ENCODE assay signal across 9 cellular contexts in the genomic region with DNA sequence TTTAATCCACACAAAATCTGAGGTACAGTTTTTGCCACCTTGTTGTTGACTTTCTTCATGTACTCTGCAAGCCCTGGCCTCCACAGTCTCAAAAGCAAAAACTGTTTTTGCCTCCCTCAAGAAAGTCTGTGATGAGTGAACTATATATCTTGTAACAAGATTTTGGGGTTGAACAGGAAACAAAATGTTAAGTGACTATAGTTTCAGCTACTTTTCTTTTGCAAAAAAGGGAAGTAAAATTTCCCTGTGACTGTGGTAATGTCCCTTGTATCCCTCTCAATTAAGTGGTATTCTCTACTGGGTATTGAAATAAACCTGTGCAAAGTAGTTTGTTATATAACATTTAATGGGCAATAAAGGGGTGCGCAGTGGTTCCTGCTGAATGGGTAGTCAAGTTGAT. TPM values are rescaled to one million over a fixed set of nuclear protein-coding genes. Genes with fewer than 3 reads are reported as not detected.
DNase-seq lines count a peak whose midpoint lies in the region; ATAC-seq and TF ChIP-seq lines count a peak whose summit lies in the region.
"Had no signal": no experiment of that assay in that cellular context is flagged by ENCODE, and none has a peak within 500 bp of the region (broad histone marks: within the 10 kb centered on the region; RNA-seq: fewer than 3 reads in every experiment).

No MANE protein-coding gene starts in this region.

- no peaks in the 10 kb centered on the region for H3F3A ChIP-seq in SU-DHL-6 (ENCODE audit: insufficient read depth)
- peaks cover 19% of the 10 kb centered on the region for H3F3A ChIP-seq in PC-9 (ENCODE audit: insufficient read depth, low read depth)

- TF ChIP-seq CTCF in SU-DHL-6 (IDR thresholded peaks at IDR 0.05; ENCODE audit: insufficient read depth, low read length, poor library complexity, severe bottlenecking) = no peak
- TF ChIP-seq CTCF in mesothelial cell of epicardium (IDR thresholded peaks at IDR 0.05; ENCODE audit: unreplicated experiment) = no peak
- no peak for TF ChIP-seq CTCF in PC-9 (conservative IDR thresholded peaks at IDR 0.05)

- H3K36me3 Mint-ChIP-seq in activated T-cell treated with anti-CD3 and anti-CD28 coated beads, Interleukin-2, amount 50 U/mL, for 72 hours (ENCODE audit: insufficient read depth in 2 of 2) = peaks cover 1 to 4% of the 10 kb centered on the region in 2 donors
- H3K36me3 Mint-ChIP-seq in mesothelial cell of epicardium = peaks cover 9% of the 10 kb centered on the region

- H3K9me3 ChIP-seq in SU-DHL-6 (ENCODE audit: insufficient read depth, low read length) (no peaks in the 10 kb centered on the region), thymus (ENCODE audit: control insufficient read depth) (no peaks in the 10 kb centered on the region), PC-9 (ENCODE audit: insufficient read depth, low read depth) (no peaks in the 10 kb centered on the region)

- peaks cover 2% of the 10 kb centered on the region for H3K4me1 ChIP-seq in thymus (ENCODE audit: control insufficient read depth, insufficient read depth, low read length)
- H3K4me1 ChIP-seq in PC-9 (replicated peaks; ENCODE audit: insufficient read depth) = peaks cover 27% of the 10 kb centered on the region

- H2AFZ ChIP-seq in SU-DHL-6 (ENCODE audit: low read depth, low read length, severe bottlenecking) (no peak overlapping the region), PC-9 (no peak overlapping the region)

- intact Hi-C loops in PC-9 (cut with micrococcal nuclease; ENCODE audit: unreplicated experiment) = no loop called here

- H3K79me2 ChIP-seq in SU-DHL-6 (ENCODE audit: insufficient read depth, low read length) = peaks cover 96% of the 10 kb centered on the region
- peaks cover 25% of the 10 kb centered on the region for H3K79me2 ChIP-seq in PC-9 (ENCODE audit: low read depth)

- 96% methylated on average over 1 of the region's 1 CpG for WGBS in thymus

- ATAC-seq in activated T-cell treated with anti-CD3 and anti-CD28 coated beads, Interleukin-2, amount 50 U/mL, for 72 hours (replicated peaks in 1 of 2) = no peak
- ATAC-seq in HG03045 (IDR thresholded peaks at IDR 0.05; ENCODE audit: unreplicated experiment) = peak; percentile 41

- H4K20me1 ChIP-seq in SU-DHL-6 (ENCODE audit: low read depth, low read length) (peaks cover 18% of the 10 kb centered on the region; the same call in 1 of the 2 replicates), PC-9 (ENCODE audit: insufficient read depth) (peaks cover 36% of the 10 kb centered on the region)

- no peaks in the 10 kb centered on the region for H3K36me3 ChIP-seq in SU-DHL-6 (ENCODE audit: low read length)
- no peaks in the 10 kb centered on the region for H3K36me3 ChIP-seq in thymus (ENCODE audit: control insufficient read depth, insufficient read depth)
- no peaks in the 10 kb centered on the region for H3K36me3 ChIP-seq in PC-9 (ENCODE audit: low read depth)

- H3K4me3 ChIP-seq in SU-DHL-6 (ENCODE audit: insufficient read depth, low read length, poor library complexity, severe bottlenecking) (no peak overlapping the region), thymus (ENCODE audit: low read length) (no peak overlapping the region), PC-9 (no peak overlapping the region)

- peak overlapping the region; percentile 6; the same call in 1 of the 2 replicates for H3K9ac ChIP-seq in SU-DHL-6 (ENCODE audit: low read length)

- BruUV-seq in PC-9 (replicated peaks; lab: Mats Ljungman, UMichigan) = no TSS peak

- H3K9me3 Mint-ChIP-seq in activated T-cell treated with anti-CD3 and anti-CD28 coated beads, Interleukin-2, amount 50 U/mL, for 72 hours = no peaks in the 10 kb centered on the region
- H3K9me3 Mint-ChIP-seq in mesothelial cell of epicardium = no peaks in the 10 kb centered on the region

- no peak for DNase-seq in activated T-cell treated with anti-CD3 and anti-CD28 coated beads, Interleukin-2, amount 50 U/mL, for 72 hours
- no peak for DNase-seq in activated T-cell treated with anti-CD3 and anti-CD28 coated beads, Interleukin-2, amount 50 U/mL, for 1 hour
- no peak for DNase-seq in mesothelial cell of epicardium (ENCODE audit: low spot score in 2 of 2, unreplicated experiment in 2 of 2)
- no peak for DNase-seq in PC-9
- DNase-seq in midbrain (lab: John Stamatoyannopoulos, UW) = no peak

- POLR2A ChIA-PET in PC-9 (lab: Charles Lee; ENCODE audit: unreplicated experiment) = no interaction called here

- peaks cover 48% of the 10 kb centered on the region for H3K4me1 Mint-ChIP-seq in activated T-cell treated with anti-CD3 and anti-CD28 coated beads, Interleukin-2, amount 50 U/mL, for 72 hours (ENCODE audit: low read depth)
- H3K4me1 Mint-ChIP-seq in mesothelial cell of epicardium = peaks cover 20% of the 10 kb centered on the region

- no peaks in the 10 kb centered on the region for H3K27me3 ChIP-seq in SU-DHL-6 (ENCODE audit: low read length)
- no peaks in the 10 kb centered on the region for H3K27me3 ChIP-seq in thymus (ENCODE audit: control insufficient read depth, insufficient read depth)
- H3K27me3 ChIP-seq in PC-9 (ENCODE audit: insufficient read depth, low read depth) = no peaks in the 10 kb centered on the region

- H3K27me3 Mint-ChIP-seq in activated T-cell treated with anti-CD3 and anti-CD28 coated beads, Interleukin-2, amount 50 U/mL, for 72 hours (ENCODE audit: low read depth) = no peaks in the 10 kb centered on the region
- no peaks in the 10 kb centered on the region for H3K27me3 Mint-ChIP-seq in mesothelial cell of epicardium (ENCODE audit: low read depth)

- peak overlapping the region in 1 of 2 donors; percentile 61 for H3K4me3 Mint-ChIP-seq in activated T-cell treated with anti-CD3 and anti-CD28 coated beads, Interleukin-2, amount 50 U/mL, for 72 hours
- H3K4me3 Mint-ChIP-seq in mesothelial cell of epicardium = no peak overlapping the region

- H3K4me2 ChIP-seq in SU-DHL-6 (ENCODE audit: low read depth, low read length, poor library complexity, severe bottlenecking) (peak overlapping the region; percentile 35), PC-9 (no peak overlapping the region)

- peak overlapping the region; percentile 54 for H3K27ac ChIP-seq in SU-DHL-6 (ENCODE audit: low read depth, low read length)
- peak overlapping the region; percentile 12 for H3K27ac ChIP-seq in thymus (ENCODE audit: low read depth)
- no peak overlapping the region for H3K27ac ChIP-seq in PC-9

- peak overlapping the region; percentile 95 for H3K27ac Mint-ChIP-seq in activated T-cell treated with anti-CD3 and anti-CD28 coated beads, Interleukin-2, amount 50 U/mL, for 72 hours
- no peak overlapping the region for H3K27ac Mint-ChIP-seq in mesothelial cell of epicardium

- CTCF ChIA-PET in PC-9 (lab: Charles Lee) = no interaction called here

- no peaks in the 10 kb centered on the region for H3K9me2 ChIP-seq in SU-DHL-6 (replicated peaks; ENCODE audit: insufficient read depth, low read length)
- H3K9me2 ChIP-seq in PC-9 (ENCODE audit: insufficient read depth) = no peaks in the 10 kb centered on the region

RNA-seq across cellular contexts. Expression of gene SCAANT1, which starts 21.3 kb away (rescaled TPM):
- not detected for total RNA-seq in activated T-cell treated with anti-CD3 and anti-CD28 coated beads, Interleukin-2, amount 50 U/mL, for 72 hours
- polyA plus RNA-seq in thymus = not detected
- total RNA-seq in mesothelial cell of epicardium (not detected in 3 replicates), PC-9 (2021) (not detected in 2 replicates)
- total RNA-seq: LHCN-M2 had no signal
